In genomic region chr1:28073867-28074266, GRCh38 we compare ENCODE assay signal across 29 cellular contexts.
"Had no signal": no experiment of that assay in that cellular context is flagged by ENCODE, and none has a peak within 500 bp of the region (broad histone marks: within the 10 kb centered on the region; RNA-seq: fewer than 3 reads in every experiment).

No MANE protein-coding gene starts in this region.

- H3K4me3 Mint-ChIP-seq: activated CD4-positive, alpha-beta memory T cell treated with anti-CD3 and anti-CD28 coated beads for 36 hours; activated naive CD4-positive, alpha-beta T cell treated with anti-CD3 and anti-CD28 coated beads, Interleukin-2, amount 10 ng/mL, durations not matched to agents 7 days and 5 days; activated naive CD8-positive, alpha-beta T cell; activated naive CD8-positive, alpha-beta T cell treated with anti-CD3 and anti-CD28 coated beads, Interleukin-2, amount 50 U/mL, for 24 hours; activated T-cell treated with anti-CD3 and anti-CD28 coated beads, Interleukin-2, amount 50 U/mL, for 4 hours; brain; T-helper 1 cell treated with Interleukin-12 subunit alpha and Interleukin-12 subunit beta and Interleukin-4 antibody, amounts not matched to agents 30 μg/mL and 1 μg/mL, for 36 hours; T-helper 2 cell treated with Interferon-gamma antibody and Interleukin-4, amounts not matched to agents 5 μg/mL and 100 μg/mL, for 36 hours; WTC11 had no signal

- H3K4me1 Mint-ChIP-seq: WTC11 had no signal

- H3K27ac Mint-ChIP-seq: activated CD4-positive, alpha-beta memory T cell treated with anti-CD3 and anti-CD28 coated beads for 36 hours; activated naive CD4-positive, alpha-beta T cell treated with anti-CD3 and anti-CD28 coated beads, Interleukin-2, amount 10 ng/mL, durations not matched to agents 7 days and 5 days; activated naive CD8-positive, alpha-beta T cell treated with anti-CD3 and anti-CD28 coated beads, Interleukin-2, amount 50 U/mL, for 24 hours; T-helper 1 cell treated with Interleukin-12 subunit alpha and Interleukin-12 subunit beta and Interleukin-4 antibody, amounts not matched to agents 30 μg/mL and 1 μg/mL, for 36 hours; T-helper 2 cell treated with Interferon-gamma antibody and Interleukin-4, amounts not matched to agents 5 μg/mL and 100 μg/mL, for 36 hours; WTC11 had no signal

- ATAC-seq: activated CD4-positive, CD25-positive, alpha-beta regulatory T cell treated with anti-CD3 and anti-CD28 coated beads, Interleukin-2, amount 50 U/mL, for 24 hours; activated naive CD8-positive, alpha-beta T cell treated with anti-CD3 and anti-CD28 coated beads, Interleukin-2, amount 50 U/mL, for 24 hours; activated T-cell treated with anti-CD3 and anti-CD28 coated beads, Interleukin-2, amount 50 U/mL, for 4 hours; WTC11 had no signal

- DNase-seq: activated CD4-positive, alpha-beta memory T cell treated with anti-CD3 and anti-CD28 coated beads for 36 hours; activated CD4-positive, alpha-beta T cell treated with anti-CD3 and anti-CD28 coated beads for 4 hours; activated CD4-positive, alpha-beta T cell treated with anti-CD3 and anti-CD28 coated beads, Interleukin-2, amount 50 U/mL, for 1 hour; activated CD8-positive, alpha-beta memory T cell treated with anti-CD3 and anti-CD28 coated beads, Interleukin-2, amount 50 U/mL, for 4 hours; activated effector memory CD4-positive, alpha-beta T cell treated with Interleukin-2 at 50 U/mL for 16 hours; activated naive CD4-positive, alpha-beta T cell treated with anti-CD3 and anti-CD28 coated beads, Interleukin-2, amount 10 ng/mL, durations not matched to agents 7 days and 5 days; activated naive CD8-positive, alpha-beta T cell treated with anti-CD3 and anti-CD28 coated beads, Interleukin-2, amount 50 U/mL, for 24 hours; activated T-cell treated with anti-CD3 and anti-CD28 coated beads for 4 hours; activated T-cell treated with anti-CD3 and anti-CD28 coated beads, Interleukin-2, amount 50 U/mL, for 4 hours; anterior cingulate cortex; caudate nucleus; cerebellar nuclear complex; cortex of kidney; NCI-H1105; NCI-H1417 treated with DMSO at 0.1 percent for 48 hours; NCI-H1694 treated with DMSO at 0.1 percent for 48 hours; NCI-H2029; NCI-H345; NCI-H524 treated with DMSO at 0.1 percent for 48 hours; NK-92 treated with Interleukin-12 subunit alpha and Interleukin-12 subunit beta, amount 100 ng/mL, for 24 hours; SHP77; SJCRH30 had no signal

- H3K4me1 ChIP-seq: SJCRH30 had no signal

- H3K27ac ChIP-seq: SJCRH30, SK-N-MC had no signal

- H3K27me3 Mint-ChIP-seq: activated CD4-positive, alpha-beta memory T cell treated with anti-CD3 and anti-CD28 coated beads for 36 hours; activated naive CD4-positive, alpha-beta T cell treated with anti-CD3 and anti-CD28 coated beads, Interleukin-2, amount 10 ng/mL, durations not matched to agents 7 days and 5 days; activated naive CD8-positive, alpha-beta T cell; activated naive CD8-positive, alpha-beta T cell treated with anti-CD3 and anti-CD28 coated beads, Interleukin-2, amount 50 U/mL, for 24 hours; brain had no signal

- H3K36me3 Mint-ChIP-seq: activated naive CD8-positive, alpha-beta T cell; WTC11 had no signal

- H3K4me3 ChIP-seq: SJCRH30, SK-N-MC had no signal

- H3K27me3 ChIP-seq: SJCRH30 had no signal

- H3K9me3 Mint-ChIP-seq: activated CD4-positive, alpha-beta memory T cell treated with anti-CD3 and anti-CD28 coated beads for 36 hours; activated naive CD4-positive, alpha-beta T cell treated with anti-CD3 and anti-CD28 coated beads, Interleukin-2, amount 10 ng/mL, durations not matched to agents 7 days and 5 days; activated naive CD8-positive, alpha-beta T cell treated with anti-CD3 and anti-CD28 coated beads, Interleukin-2, amount 50 U/mL, for 24 hours; activated T-cell treated with anti-CD3 and anti-CD28 coated beads, Interleukin-2, amount 50 U/mL, for 4 hours; T-helper 1 cell treated with Interleukin-12 subunit alpha and Interleukin-12 subunit beta and Interleukin-4 antibody, amounts not matched to agents 30 μg/mL and 1 μg/mL, for 36 hours; T-helper 2 cell treated with Interferon-gamma antibody and Interleukin-4, amounts not matched to agents 5 μg/mL and 100 μg/mL, for 36 hours; WTC11 had no signal

- H3K9me3 ChIP-seq: SJCRH30 had no signal
